ENCODE assay signal across 34 cellular contexts in the genomic region with DNA sequence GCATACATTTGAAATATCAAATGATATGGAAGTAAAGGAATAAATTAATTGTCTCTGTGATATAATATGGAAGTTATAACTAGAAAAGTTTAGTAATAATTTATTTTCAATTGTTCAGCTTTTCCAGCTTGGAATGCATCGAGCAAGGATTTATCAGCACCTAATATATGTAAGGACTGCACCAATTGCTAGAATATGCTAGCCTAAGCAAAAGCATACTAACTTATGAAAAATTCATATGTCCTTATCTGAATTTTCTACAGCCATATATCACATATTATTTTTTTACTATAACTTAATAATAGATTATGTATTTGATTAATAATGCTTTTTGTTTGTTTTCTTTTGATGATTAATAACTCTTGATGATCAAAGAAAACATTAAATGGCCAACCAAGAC.
"Had no signal": no experiment of that assay in that cellular context is flagged by ENCODE, and none has a peak within 500 bp of the region (broad histone marks: within the 10 kb centered on the region; RNA-seq: fewer than 3 reads in every experiment).

No MANE protein-coding gene starts in this region.

- DNase-seq: Karpas-422, Kasumi-1, MG63, MM.1S, MV-4-11, NCI-H1048, NCI-H1092, NCI-H1092 treated with DMSO at 0.1 percent for 48 hours, NCI-H1105, NCI-H1105 treated with DMSO at 0.1 percent for 48 hours, NCI-H1417, NCI-H1417 treated with DMSO at 0.1 percent for 48 hours, NCI-H1436, NCI-H1436 treated with DMSO at 0.1 percent for 48 hours, NCI-H1694, NCI-H1694 treated with DMSO at 0.1 percent for 48 hours, NCI-H187, NCI-H187 treated with DMSO at 0.1 percent for 48 hours, NCI-H1930, NCI-H2029, NCI-H2029 treated with DMSO at 0.1 percent for 48 hours, NCI-H2081, NCI-H2081 treated with DMSO at 0.1 percent for 48 hours, NCI-H2107, NCI-H2171 treated with DMSO at 0.1 percent for 48 hours, NCI-H2227 treated with DMSO at 0.1 percent for 48 hours, NCI-H226, NCI-H345, NCI-H446, NCI-H446 treated with DMSO at 0.1 percent for 48 hours, NCI-H510A, NCI-H510A treated with DMSO at 0.1 percent for 48 hours, NCI-H524 had no signal

- H3K27ac ChIP-seq: KMS-11 had no signal

- H3K27me3 ChIP-seq: MG63 had no signal

- H3K36me3 ChIP-seq: MG63 had no signal

- H3K4me3 ChIP-seq: MG63 had no signal

- H3K4me2 ChIP-seq: KMS-11 had no signal

- H3K9me3 ChIP-seq: MG63 had no signal

- H3K9ac ChIP-seq: KMS-11 had no signal
